In the genomic region with DNA sequence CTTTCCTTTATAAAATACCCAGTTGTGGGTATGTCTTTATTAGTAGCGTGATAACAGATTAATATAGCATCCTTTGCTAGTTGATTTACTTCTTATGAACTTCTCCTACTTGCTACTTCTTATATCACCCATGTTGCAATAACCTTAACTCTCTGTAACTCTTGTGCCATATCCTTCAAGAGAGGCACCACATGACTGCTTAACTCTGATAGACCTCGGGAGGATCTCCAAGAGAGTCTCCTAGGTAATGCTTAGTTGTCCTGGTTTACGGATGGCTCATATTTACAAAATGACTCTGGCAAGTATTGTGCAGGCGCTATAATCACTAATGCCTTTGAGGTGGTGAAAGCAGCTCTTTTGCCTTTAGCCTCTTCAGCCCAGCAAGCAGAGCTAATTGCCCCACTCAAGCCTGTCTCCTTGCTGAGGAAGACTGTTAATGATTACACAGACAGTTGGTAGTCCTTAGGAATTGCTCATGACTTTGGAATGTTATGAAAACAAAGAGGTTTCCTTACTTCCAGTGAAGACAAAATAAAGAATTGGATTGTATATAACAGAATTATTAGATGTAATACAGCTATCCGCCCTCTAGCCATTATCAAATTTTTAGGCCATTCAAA, we compare ENCODE assay signal across 12 cellular contexts.
DNase-seq lines count a peak whose midpoint lies in the region; ATAC-seq and TF ChIP-seq lines count a peak whose summit lies in the region.
"Had no signal": no experiment of that assay in that cellular context is flagged by ENCODE, and none has a peak within 500 bp of the region (broad histone marks: within the 10 kb centered on the region; RNA-seq: fewer than 3 reads in every experiment).

No MANE protein-coding gene starts in this region.

- H3K79me2 ChIP-seq in Karpas-422 (ENCODE audit: low read length): no peaks in the 10 kb centered on the region

- TF ChIP-seq CTCF in upper lobe of right lung (IDR thresholded peaks at IDR 0.05): no peak

- ATAC-seq in upper lobe of right lung (peak; percentile 28), HG03108 (IDR thresholded peaks at IDR 0.05; ENCODE audit: unreplicated experiment) (no peak)
- ATAC-seq: Panc1 had no signal

- H3K4me1 ChIP-seq in upper lobe of right lung: no peaks in the 10 kb centered on the region
- no peaks in the 10 kb centered on the region for H3K4me1 ChIP-seq in Karpas-422 (ENCODE audit: low read length)

- H3K4me2 ChIP-seq in Karpas-422 (ENCODE audit: low read depth, low read length, poor library complexity, severe bottlenecking): no peak overlapping the region

- H2AFZ ChIP-seq in Karpas-422 (ENCODE audit: low read length): no peak overlapping the region

- H4K20me1 ChIP-seq in Karpas-422 (ENCODE audit: insufficient read depth, low read depth, low read length): no peaks in the 10 kb centered on the region

- H3K27ac ChIP-seq in upper lobe of right lung (no peak overlapping the region), Karpas-422 (ENCODE audit: low read length) (no peak overlapping the region)

- H3K9me3 ChIP-seq in upper lobe of right lung (no peaks in the 10 kb centered on the region), Karpas-422 (ENCODE audit: low read length) (peaks cover 25% of the 10 kb centered on the region; the same call in 1 of the 2 replicates)

- H3K9ac ChIP-seq in Karpas-422 (ENCODE audit: low read length): no peak overlapping the region

- DNase-seq in SKM-1 treated with dmso at 0.1 percent for 144 hours (lab: John Stamatoyannopoulos, UW; ENCODE audit: unreplicated experiment) (peak; percentile 15), SKM-1 (lab: John Stamatoyannopoulos, UW; ENCODE audit: unreplicated experiment) (no peak), amniotic epithelial cell (ENCODE audit: low read depth) (peak; percentile 49), iPS-NIHi7 (ENCODE audit: extremely low spot score) (peak; percentile 10), upper lobe of right lung (no peak), Karpas-422 (no peak)
- no peak for DNase-seq in activated T-cell treated with anti-CD3 and anti-CD28 coated beads, Interleukin-2, amount 50 U/mL, for 1 hour
- DNase-seq: activated gamma-delta T cell, NCI-H1930, occipital lobe had no signal

- H3K4me3 ChIP-seq in upper lobe of right lung (no peak overlapping the region), Karpas-422 (ENCODE audit: low read length) (no peak overlapping the region)

- no peaks in the 10 kb centered on the region for H3K9me2 ChIP-seq in Karpas-422 (replicated peaks; ENCODE audit: insufficient read depth, low read length)

- H3K36me3 ChIP-seq in upper lobe of right lung: no peaks in the 10 kb centered on the region
- H3K36me3 ChIP-seq in Karpas-422 (ENCODE audit: insufficient read depth, low read length): no peaks in the 10 kb centered on the region

- no peaks in the 10 kb centered on the region for H3K27me3 ChIP-seq in upper lobe of right lung
- H3K27me3 ChIP-seq in Karpas-422 (ENCODE audit: low read length): no peaks in the 10 kb centered on the region

- intact Hi-C loops in upper lobe of right lung (cut with DNase I): no loop called here

Comparison
In these comparisons a context has a peak if more than half of its experiments do, and no peak if none do; other contexts are left out.
1. DNase-seq: peak in SKM-1 treated with dmso at 0.1 percent for 144 hours (single experiment), amniotic epithelial cell (single experiment) and iPS-NIHi7 (single experiment); none in SKM-1 (single experiment), upper lobe of right lung (single experiment), Karpas-422 (single experiment) and activated T-cell treated with anti-CD3 and anti-CD28 coated beads, Interleukin-2, amount 50 U/mL, for 1 hour (single experiment).